8 cellular contexts compared by ENCODE assay signal in genomic region chr2:43774617-43775016, GRCh38. TPM values are rescaled to one million over a fixed set of nuclear protein-coding genes. Genes with fewer than 3 reads are reported as not detected.
DNase-seq lines count a peak whose midpoint lies in the region; ATAC-seq and TF ChIP-seq lines count a peak whose summit lies in the region.

No MANE protein-coding gene starts in this region.

- H3K4me3 ChIP-seq in thoracic aorta: peak overlapping the region; percentile 90

- peak overlapping the region; percentile 74 for H3K27ac Mint-ChIP-seq in activated CD4-positive, alpha-beta T cell treated with anti-CD3 and anti-CD28 coated beads for 36 hours
- H3K27ac Mint-ChIP-seq in activated naive CD8-positive, alpha-beta T cell treated with anti-CD3 and anti-CD28 coated beads, Interleukin-2, amount 10 ng/mL, durations not matched to agents 7 days and 5 days: peak overlapping the region; percentile 32

- H3K27me3 ChIP-seq in layer of hippocampus (ENCODE audit: control insufficient read depth, insufficient read depth, low read length) (no peaks in the 10 kb centered on the region), thoracic aorta (replicated peaks; ENCODE audit: insufficient read depth) (no peaks in the 10 kb centered on the region)

- H3K4me1 ChIP-seq in thoracic aorta (ENCODE audit: control insufficient read depth in 1 of 2, low read depth in 2 of 2): peaks cover 0 to 12% of the 10 kb centered on the region in 2 donors

- H3K4me1 Mint-ChIP-seq in activated CD4-positive, alpha-beta T cell treated with anti-CD3 and anti-CD28 coated beads for 36 hours: peaks cover 29% of the 10 kb centered on the region
- H3K4me1 Mint-ChIP-seq in activated naive CD8-positive, alpha-beta T cell treated with anti-CD3 and anti-CD28 coated beads, Interleukin-2, amount 10 ng/mL, durations not matched to agents 7 days and 5 days: peaks cover 7% of the 10 kb centered on the region

- H3K27ac ChIP-seq in layer of hippocampus (ENCODE audit: low read depth, low read length) (peak overlapping the region; percentile 23), thoracic aorta (peak overlapping the region in 1 of 2 donors; percentile 76)

- DNase-seq in activated CD4-positive, alpha-beta T cell treated with anti-CD3 and anti-CD28 coated beads for 36 hours: no peak
- DNase-seq in activated CD4-positive, alpha-beta T cell treated with anti-CD3 and anti-CD28 coated beads for 1 hour: no peak
- DNase-seq in activated naive CD8-positive, alpha-beta T cell treated with anti-CD3 and anti-CD28 coated beads, Interleukin-2, amount 10 ng/mL, durations not matched to agents 7 days and 5 days: no peak
- no peak for DNase-seq in thoracic aorta (ENCODE audit: low spot score)
- DNase-seq in amniotic stem cell (lab: John Stamatoyannopoulos, UW): no peak
- DNase-seq in HuH-7 (ENCODE audit: low spot score): no peak
- no peak for DNase-seq in AG08395 (ENCODE audit: low spot score)

- H3K27me3 Mint-ChIP-seq in activated CD4-positive, alpha-beta T cell treated with anti-CD3 and anti-CD28 coated beads for 36 hours: no peaks in the 10 kb centered on the region
- H3K27me3 Mint-ChIP-seq in activated naive CD8-positive, alpha-beta T cell treated with anti-CD3 and anti-CD28 coated beads, Interleukin-2, amount 10 ng/mL, durations not matched to agents 7 days and 5 days: peaks cover 4% of the 10 kb centered on the region

- CTCF ChIA-PET in activated CD4-positive, alpha-beta T cell treated with anti-CD3 and anti-CD28 coated beads for 36 hours (lab: Charles Lee): interaction anchor here (0.7 to 1.8 kb wide), 5 partner anchors 10 to 80 kb away, joined by 3 to 5 read pairs (median 4); no protein-coding TSS in a partner anchor

- ATAC-seq in activated CD4-positive, alpha-beta T cell treated with anti-CD3 and anti-CD28 coated beads for 36 hours: no peak
- no peak for ATAC-seq in activated naive CD8-positive, alpha-beta T cell treated with anti-CD3 and anti-CD28 coated beads, Interleukin-2, amount 10 ng/mL, durations not matched to agents 7 days and 5 days (ENCODE audit: low read depth)
- ATAC-seq in thoracic aorta (ENCODE audit: insufficient number of reproducible peaks, low FRiP score, low read depth): no peak

- no peaks in the 10 kb centered on the region for H3K9me3 Mint-ChIP-seq in activated CD4-positive, alpha-beta T cell treated with anti-CD3 and anti-CD28 coated beads for 36 hours (ENCODE audit: low read depth)
- no peaks in the 10 kb centered on the region for H3K9me3 Mint-ChIP-seq in activated naive CD8-positive, alpha-beta T cell treated with anti-CD3 and anti-CD28 coated beads, Interleukin-2, amount 10 ng/mL, durations not matched to agents 7 days and 5 days

- H3K36me3 ChIP-seq in thoracic aorta: no peaks in the 10 kb centered on the region

- POLR2A ChIA-PET in activated CD4-positive, alpha-beta T cell treated with anti-CD3 and anti-CD28 coated beads for 36 hours (lab: Charles Lee): no interaction called here
- POLR2A ChIA-PET in activated naive CD8-positive, alpha-beta T cell treated with anti-CD3 and anti-CD28 coated beads, Interleukin-2, amount 10 ng/mL, durations not matched to agents 7 days and 5 days (lab: Charles Lee): no interaction called here

- TF ChIP-seq CTCF in thoracic aorta (IDR thresholded peaks at IDR 0.05): no peak

- no peaks in the 10 kb centered on the region for H3K36me3 Mint-ChIP-seq in activated CD4-positive, alpha-beta T cell treated with anti-CD3 and anti-CD28 coated beads for 36 hours (ENCODE audit: low read depth)
- H3K36me3 Mint-ChIP-seq in activated naive CD8-positive, alpha-beta T cell treated with anti-CD3 and anti-CD28 coated beads, Interleukin-2, amount 10 ng/mL, durations not matched to agents 7 days and 5 days: peaks cover 2% of the 10 kb centered on the region

- H3K4me3 Mint-ChIP-seq in activated CD4-positive, alpha-beta T cell treated with anti-CD3 and anti-CD28 coated beads for 36 hours: peak overlapping the region; percentile 95
- H3K4me3 Mint-ChIP-seq in activated naive CD8-positive, alpha-beta T cell treated with anti-CD3 and anti-CD28 coated beads, Interleukin-2, amount 10 ng/mL, durations not matched to agents 7 days and 5 days: peak overlapping the region; percentile 83

- intact Hi-C loops in activated CD4-positive, alpha-beta T cell treated with anti-CD3 and anti-CD28 coated beads for 36 hours (cut with DNase I, micrococcal nuclease): loop anchor here (1.0 to 10.0 kb wide), 5 partner anchors 140 to 586 kb away; partner anchors contain the start of genes CAMKMT (in 1 of the 2), PLEKHH2 (in 1 of the 2), PPM1B (in 1 of the 2) and PREPL (in 1 of the 2)

- no peaks in the 10 kb centered on the region for H3K9me3 ChIP-seq in thoracic aorta

RNA-seq across cellular contexts. Expression of gene DYNC2LI1, which starts 0.8 kb away (rescaled TPM):
- total RNA-seq in activated CD4-positive, alpha-beta T cell treated with anti-CD3 and anti-CD28 coated beads for 36 hours: 10 to 100 TPM; 19.5 to 28.4 TPM
- total RNA-seq in activated naive CD8-positive, alpha-beta T cell treated with anti-CD3 and anti-CD28 coated beads, Interleukin-2, amount 10 ng/mL, durations not matched to agents 7 days and 5 days: 1 to 10 TPM; 3.9 to 6.1 TPM
- total RNA-seq in thoracic aorta: 10 to 100 TPM; 32.9 to 41.6 TPM
